In genomic region chr12:55729592-55730446, GRCh38 we compare ENCODE assay signal across 8 cellular contexts. TPM values are rescaled to one million over a fixed set of nuclear protein-coding genes. Genes with fewer than 3 reads are reported as not detected.
DNase-seq lines count a peak whose midpoint lies in the region; ATAC-seq, FAIRE-seq and TF ChIP-seq lines count a peak whose summit lies in the region.

No MANE protein-coding gene starts in this region.

- H4K20me1 ChIP-seq in neural progenitor cell (ENCODE audit: low read depth), result peaks cover 26% of the 10 kb centered on the region

- H3K4me3 Mint-ChIP-seq in activated naive CD4-positive, alpha-beta T cell treated with anti-CD3 and anti-CD28 coated beads, Interleukin-2, amount 10 ng/mL, durations not matched to agents 7 days and 5 days, result peak overlapping the region; percentile 75
- H3K4me3 Mint-ChIP-seq in neural progenitor cell, result peak overlapping the region; percentile 93
- H3K4me3 Mint-ChIP-seq in type B pancreatic cell, result peak overlapping the region; percentile 95

- no peaks in the 10 kb centered on the region for H3K9me3 Mint-ChIP-seq in activated naive CD4-positive, alpha-beta T cell treated with anti-CD3 and anti-CD28 coated beads, Interleukin-2, amount 10 ng/mL, durations not matched to agents 7 days and 5 days
- H3K9me3 Mint-ChIP-seq in neural progenitor cell, result no peaks in the 10 kb centered on the region
- no peaks in the 10 kb centered on the region for H3K9me3 Mint-ChIP-seq in type B pancreatic cell

- H3K27ac ChIP-seq in KOPT-K1 (ENCODE audit: low read depth, low read length, poor library complexity, severe bottlenecking) (peak overlapping the region; percentile 78), gastroesophageal sphincter (peak overlapping the region; percentile 90 to 98 (median 97)), neural progenitor cell (peak overlapping the region; percentile 84)

- peak overlapping the region; percentile 66 for H3K9ac ChIP-seq in ES-I3 (ENCODE audit: low read depth, low read length)
- H3K9ac ChIP-seq in neural progenitor cell, result no peak overlapping the region

- WGBS in gastroesophageal sphincter (ENCODE audit: low coverage in 1 of 2), 2 donors, result 0% methylated on average over 5 to 8 of the region's 25 CpGs

- no peak for TF ChIP-seq EP300 in gastroesophageal sphincter (IDR thresholded peaks at IDR 0.05)

- no peaks in the 10 kb centered on the region for H3K9me3 ChIP-seq in ES-I3 (ENCODE audit: control insufficient read depth, insufficient read depth, low read length)
- H3K9me3 ChIP-seq in KOPT-K1 (ENCODE audit: insufficient read depth, low read length, poor library complexity, severe bottlenecking), result no peaks in the 10 kb centered on the region
- H3K9me3 ChIP-seq in gastroesophageal sphincter, result no peaks in the 10 kb centered on the region
- no peaks in the 10 kb centered on the region for H3K9me3 ChIP-seq in neural progenitor cell (ENCODE audit: low read depth)

- peaks cover 40% of the 10 kb centered on the region for H3F3A ChIP-seq in neural progenitor cell (ENCODE audit: low read depth)

- peaks cover 15% of the 10 kb centered on the region for H3K36me3 Mint-ChIP-seq in activated naive CD4-positive, alpha-beta T cell treated with anti-CD3 and anti-CD28 coated beads, Interleukin-2, amount 10 ng/mL, durations not matched to agents 7 days and 5 days
- H3K36me3 Mint-ChIP-seq in neural progenitor cell (peaks cover 11% of the 10 kb centered on the region), type B pancreatic cell (peaks cover 8% of the 10 kb centered on the region)

- H3K27ac Mint-ChIP-seq in activated naive CD4-positive, alpha-beta T cell treated with anti-CD3 and anti-CD28 coated beads, Interleukin-2, amount 10 ng/mL, durations not matched to agents 7 days and 5 days, result peak overlapping the region; percentile 88
- H3K27ac Mint-ChIP-seq in neural progenitor cell (peak overlapping the region; percentile 82), type B pancreatic cell (peak overlapping the region; percentile 95)

- H3K27me3 ChIP-seq in gastroesophageal sphincter, result no peaks in the 10 kb centered on the region
- H3K27me3 ChIP-seq in neural progenitor cell, result no peaks in the 10 kb centered on the region

- H3K4me1 Mint-ChIP-seq in activated naive CD4-positive, alpha-beta T cell treated with anti-CD3 and anti-CD28 coated beads, Interleukin-2, amount 10 ng/mL, durations not matched to agents 7 days and 5 days, result peaks cover 45% of the 10 kb centered on the region
- H3K4me1 Mint-ChIP-seq in neural progenitor cell (peaks cover 34% of the 10 kb centered on the region), type B pancreatic cell (ENCODE audit: unreplicated experiment) (peaks cover 34% of the 10 kb centered on the region)

- peak in 1 of 2 donors; percentile 33 for TF ChIP-seq POLR2A in gastroesophageal sphincter (IDR thresholded peaks at IDR 0.05)

- peak; percentile 51 for FAIRE-seq in RCC 7860 (lab: Jason Lieb, UNC)

- TF ChIP-seq CTCF in gastroesophageal sphincter (IDR thresholded peaks at IDR 0.05) (no peak), neural progenitor cell (IDR thresholded peaks at IDR 0.05) (no peak), type B pancreatic cell (conservative IDR thresholded peaks at IDR 0.05) (no peak)

- H3K4me1 ChIP-seq in ES-I3 (ENCODE audit: insufficient read depth, low read length) (peaks cover 5% of the 10 kb centered on the region), gastroesophageal sphincter (peaks cover 6 to 63% (median 31%) of the 10 kb centered on the region in 3 donors), neural progenitor cell (peaks cover 18% of the 10 kb centered on the region)

- peak overlapping the region; percentile 76 to 78 for H3K4me3 ChIP-seq in gastroesophageal sphincter
- peak overlapping the region; percentile 64 for H3K4me3 ChIP-seq in neural progenitor cell

- CTCF ChIA-PET in activated naive CD4-positive, alpha-beta T cell treated with anti-CD3 and anti-CD28 coated beads, Interleukin-2, amount 10 ng/mL, durations not matched to agents 7 days and 5 days (lab: Charles Lee), result interaction anchor here (1.0 to 2.3 kb wide), 6 partner anchors 10 to 266 kb away, joined by 3 to 31 read pairs (median 4); no protein-coding TSS in a partner anchor

- H3K79me2 ChIP-seq in neural progenitor cell (ENCODE audit: low read depth), result peaks cover 23% of the 10 kb centered on the region

- H3K27me3 Mint-ChIP-seq in activated naive CD4-positive, alpha-beta T cell treated with anti-CD3 and anti-CD28 coated beads, Interleukin-2, amount 10 ng/mL, durations not matched to agents 7 days and 5 days, result no peaks in the 10 kb centered on the region
- H3K27me3 Mint-ChIP-seq in neural progenitor cell (ENCODE audit: insufficient read depth, low read depth) (peaks cover 7% of the 10 kb centered on the region), type B pancreatic cell (no peaks in the 10 kb centered on the region)

- peak overlapping the region; percentile 26 for H2AFZ ChIP-seq in neural progenitor cell (replicated peaks)

- DNase-seq in RCC 7860 (ENCODE audit: low spot score) (peak; percentile 78), neural progenitor cell (ENCODE audit: low spot score) (peak; percentile 92), type B pancreatic cell (ENCODE audit: extremely low spot score, unreplicated experiment) (no peak)
- peak; percentile 73 for DNase-seq in activated naive CD4-positive, alpha-beta T cell treated with anti-CD3 and anti-CD28 coated beads, Interleukin-2, amount 10 ng/mL, durations not matched to agents 7 days and 5 days

- peak overlapping the region; percentile 90 for H3K4me2 ChIP-seq in neural progenitor cell

- ATAC-seq in GM21786 (IDR thresholded peaks at IDR 0.05; ENCODE audit: unreplicated experiment), result peak; percentile 48
- ATAC-seq in gastroesophageal sphincter, result peak; percentile 81

- H3K36me3 ChIP-seq in ES-I3 (ENCODE audit: insufficient read depth, low read length) (0 out of 2 replicates have a peak, but pooled peaks cover 4% of the 10 kb centered on the region), KOPT-K1 (ENCODE audit: insufficient read depth, low read length) (peaks cover 23% of the 10 kb centered on the region; the same call in 1 of the 2 replicates), gastroesophageal sphincter (peaks cover 0 to 23% of the 10 kb centered on the region in 2 donors), neural progenitor cell (no peaks in the 10 kb centered on the region)

RNA-seq across cellular contexts. Expression of gene CD63, which starts 1.0 kb away (rescaled TPM):
- 100 to 1,000 TPM; 500 to 856 (median 792) TPM for total RNA-seq in gastroesophageal sphincter
- total RNA-seq in neural progenitor cell (ENCODE audit: low replicate concordance), result 257 and 305 TPM in 2 replicates
- total RNA-seq in type B pancreatic cell (ENCODE audit: low replicate concordance), result 525 and 567 TPM in 2 replicates

RNA-seq across cellular contexts. Expression of gene RDH5, which starts 9.6 kb away (rescaled TPM):
- total RNA-seq in gastroesophageal sphincter (10 to 100 TPM; 18.0 to 57.0 (median 31.9) TPM), neural progenitor cell (ENCODE audit: low replicate concordance) (3.0 and 14.6 TPM in 2 replicates), type B pancreatic cell (ENCODE audit: low replicate concordance) (7.4 and 14.1 TPM in 2 replicates)

RNA-seq across cellular contexts. Expression of gene GDF11, which starts 13.1 kb away (rescaled TPM):
- total RNA-seq in gastroesophageal sphincter, result 1 to 10 TPM; 2.8 to 9.8 (median 3.6) TPM
- 9.1 and 21.9 TPM in 2 replicates for total RNA-seq in neural progenitor cell (ENCODE audit: low replicate concordance)
- total RNA-seq in type B pancreatic cell (ENCODE audit: low replicate concordance), result 11.8 and 40.1 TPM in 2 replicates

RNA-seq across cellular contexts. Expression of gene BLOC1S1, which starts 14.0 kb away (rescaled TPM):
- total RNA-seq in gastroesophageal sphincter (100 to 1,000 TPM; 187 to 214 (median 196) TPM), neural progenitor cell (ENCODE audit: low replicate concordance) (48.1 and 92.5 TPM in 2 replicates), type B pancreatic cell (ENCODE audit: low replicate concordance) (89.9 and 98.6 TPM in 2 replicates)

RNA-seq across cellular contexts. Expression of gene ITGA7, which starts 22.1 kb away (rescaled TPM):
- total RNA-seq in gastroesophageal sphincter (100 to 1,000 TPM; 143 to 260 (median 182) TPM), neural progenitor cell (ENCODE audit: low replicate concordance) (43.4 and 75.2 TPM in 2 replicates), type B pancreatic cell (ENCODE audit: low replicate concordance) (10.4 and 39.2 TPM in 2 replicates)
